In genomic region chr1:12501661-12502060, GRCh38 we compare ENCODE assay signal across 12 cellular contexts.
A peak's percentile ranks its signal among the peaks of the same experiment; 100 is the strongest.
DNase-seq lines count a peak whose midpoint lies in the region; ATAC-seq and TF ChIP-seq lines count a peak whose summit lies in the region.
"Had no signal": no experiment of that assay in that cellular context is flagged by ENCODE, and none has a peak within 500 bp of the region (broad histone marks: within the 10 kb centered on the region; RNA-seq: fewer than 3 reads in every experiment).

No MANE protein-coding gene starts in this region.

- RAD21 ChIA-PET in HCT116 (lab: Charles Lee; ENCODE audit: low non-redundant PET in 1 of 2, low total read pairs in 2 of 2, uncharacterized antibody in 2 of 2, unreplicated experiment in 2 of 2) = interaction anchor here in 1 of 2 experiments (0.5 kb wide), 1 partner anchor 68 kb away, joined by 3 read pairs; no protein-coding TSS in a partner anchor

- BruUV-seq in HCT116 (replicated peaks; lab: Mats Ljungman, UMichigan) = no TSS peak

- peaks cover 19% of the 10 kb centered on the region for H3K36me3 Mint-ChIP-seq in effector memory CD8-positive, alpha-beta T cell (ENCODE audit: insufficient read depth)

- H3K4me3 Mint-ChIP-seq in effector memory CD8-positive, alpha-beta T cell = no peak overlapping the region

- no peaks in the 10 kb centered on the region for H3K27me3 ChIP-seq in HCT116 (ENCODE audit: insufficient read depth, low read length)
- H3K27me3 ChIP-seq in adrenal gland = no peaks in the 10 kb centered on the region
- no peaks in the 10 kb centered on the region for H3K27me3 ChIP-seq in left ventricle myocardium inferior (ENCODE audit: low read depth)
- H3K27me3 ChIP-seq: spleen had no signal

- no peaks in the 10 kb centered on the region for H3K9me3 Mint-ChIP-seq in effector memory CD8-positive, alpha-beta T cell

- peaks cover 11 to 28% of the 10 kb centered on the region in 2 experiments for H3K4me1 ChIP-seq in HCT116 (ENCODE audit: control insufficient read depth in 1 of 2, insufficient read depth in 2 of 2, low read length in 2 of 2)
- peaks cover 4 to 13% of the 10 kb centered on the region in 2 donors for H3K4me1 ChIP-seq in adrenal gland (replicated peaks in 1 of 2)
- H3K4me1 ChIP-seq in left ventricle myocardium inferior = peaks cover 42% of the 10 kb centered on the region

- POLR2A ChIA-PET in HCT116 (lab: Charles Lee) = no interaction called here

- H2AFZ ChIP-seq in HCT116 (ENCODE audit: low read depth, low read length, poor library complexity, severe bottlenecking) = peak overlapping the region; percentile 45

- no peaks in the 10 kb centered on the region for H3K79me2 ChIP-seq in HCT116 (ENCODE audit: insufficient read depth, low read length)

- H3K36me3 ChIP-seq in HCT116 (ENCODE audit: control insufficient read depth in 1 of 2, insufficient read depth in 2 of 2, low read length in 2 of 2) = no peaks in the 10 kb centered on the region
- peaks cover 0 to 4% of the 10 kb centered on the region in 2 donors for H3K36me3 ChIP-seq in adrenal gland (replicated peaks in 1 of 2)
- H3K36me3 ChIP-seq in left ventricle myocardium inferior = peaks cover 48% of the 10 kb centered on the region

- peak; percentile 95 for ATAC-seq in HCT116
- no peak for ATAC-seq in HG03469 (IDR thresholded peaks at IDR 0.05; ENCODE audit: unreplicated experiment)
- no peak for ATAC-seq in effector memory CD8-positive, alpha-beta T cell (replicated peaks)

- no peak for TF ChIP-seq RAD21 in HCT116 (IDR thresholded peaks at IDR 0.05; ENCODE audit: low read depth)

- CTCF ChIA-PET in HCT116 (lab: Charles Lee) = no interaction called here

- H3K9ac ChIP-seq in HCT116 (ENCODE audit: low read length) = peak overlapping the region; percentile 40

- no peak for TF ChIP-seq POLR2A in HCT116 (IDR thresholded peaks at IDR 0.05; ENCODE audit: borderline replicate concordance, extremely low read depth, insufficient read depth, insufficient read length)
- no peak for TF ChIP-seq POLR2A in adrenal gland (IDR thresholded peaks at IDR 0.05)

- no peaks in the 10 kb centered on the region for H3K27me3 Mint-ChIP-seq in effector memory CD8-positive, alpha-beta T cell

- peaks cover 3 to 7% of the 10 kb centered on the region in 2 donors for H3K4me1 Mint-ChIP-seq in effector memory CD8-positive, alpha-beta T cell (ENCODE audit: low read depth in 2 of 2)

- peak overlapping the region in 1 of 2 experiments; percentile 22; a peak in 2 of 4 replicates for H3K4me3 ChIP-seq in HCT116 (replicated peaks in 1 of 2; ENCODE audit: low read depth in 1 of 2, low read length in 2 of 2)
- no peak overlapping the region for H3K4me3 ChIP-seq in adrenal gland
- H3K4me3 ChIP-seq in left ventricle myocardium inferior = no peak overlapping the region
- H3K4me3 ChIP-seq: spleen had no signal

- peak overlapping the region; percentile 73 for H3K4me2 ChIP-seq in HCT116 (ENCODE audit: low read length)

- intact Hi-C loops in HCT116 (cut with micrococcal nuclease) = no loop called here
- intact Hi-C loops in adrenal gland (cut with DNase I) = no loop called here
- intact Hi-C loops in left ventricle myocardium inferior (cut with micrococcal nuclease) = no loop called here

- H3K27ac Mint-ChIP-seq in effector memory CD8-positive, alpha-beta T cell = no peak overlapping the region

- H4K20me1 ChIP-seq in HCT116 (ENCODE audit: insufficient read depth) = no peaks in the 10 kb centered on the region

- H3K9me2 ChIP-seq in HCT116 (ENCODE audit: insufficient read depth) = no peaks in the 10 kb centered on the region

- H3K27ac ChIP-seq in HCT116 (ENCODE audit: low read depth, low read length) (peak overlapping the region; percentile 17; the same call in 1 of the 2 replicates), adrenal gland (no peak overlapping the region), left ventricle myocardium inferior (replicated peaks) (peak overlapping the region; percentile 13)
- H3K27ac ChIP-seq: C4-2B, spleen had no signal

- H3K9me3 ChIP-seq in HCT116 (ENCODE audit: control insufficient read depth in 1 of 2, insufficient read depth in 1 of 2, low read depth in 1 of 2, low read length in 2 of 2) = no peaks in the 10 kb centered on the region
- H3K9me3 ChIP-seq in adrenal gland (replicated peaks in 1 of 3) = no peaks in the 10 kb centered on the region
- no peaks in the 10 kb centered on the region for H3K9me3 ChIP-seq in left ventricle myocardium inferior (replicated peaks)
- H3K9me3 ChIP-seq: spleen had no signal

- TF ChIP-seq CTCF in HCT116 (IDR thresholded peaks at IDR 0.05 in 2 of 3, conservative IDR thresholded peaks at IDR 0.05 in 1 of 3; ENCODE audit: borderline replicate concordance in 1 of 3, insufficient read depth in 1 of 3, low read depth in 2 of 3, low read length in 2 of 3) (no peak), adrenal gland (IDR thresholded peaks at IDR 0.05) (no peak), left ventricle myocardium inferior (IDR thresholded peaks at IDR 0.05; ENCODE audit: borderline replicate concordance) (no peak)

- DNase-seq in AG20443 (ENCODE audit: low spot score) = peak; percentile 53
- DNase-seq in HCT116 (ENCODE audit: low read depth, low spot score) = no peak
- DNase-seq in adrenal gland = peak in 5 of 7 donors; percentile 48 to 62 (median 56)
- no peak for DNase-seq in left ventricle myocardium inferior
- DNase-seq in NCI-H146 treated with DMSO at 0.1 percent for 48 hours (lab: John Stamatoyannopoulos, UW; ENCODE audit: unreplicated experiment) = no peak
- no peak for DNase-seq in effector memory CD8-positive, alpha-beta T cell
- no peak for DNase-seq in GDM1 (lab: John Stamatoyannopoulos, UW)
- DNase-seq: islet precursor cell, NCI-H1436, spleen had no signal

- 60 to 75% (median 63%) methylated on average over 9 of the region's 9 CpGs for WGBS in adrenal gland, 4 donors

TF ChIP-seq in HCT116, 20 proteins besides CTCF, POLR2A, EP300 and RAD21:
- no peak for TF ChIP-seq EZH2 (IDR thresholded peaks at IDR 0.05)
- peak; percentile 75 for TF ChIP-seq JUND (IDR thresholded peaks at IDR 0.05)
- TF ChIP-seq MAX (IDR thresholded peaks at IDR 0.05) = 0 out of 2 replicates have a peak, but pooled peaks have one; percentile 37
- peak; percentile 33; the same call in 1 of the 2 replicates for TF ChIP-seq POLR2AphosphoS5 (IDR thresholded peaks at IDR 0.05; ENCODE audit: low read depth, low read length)
- peak; percentile 86 for TF ChIP-seq FOSL1 (IDR thresholded peaks at IDR 0.05; ENCODE audit: low read depth)
- no peak; the same call in 1 of the 2 replicates for TF ChIP-seq ATF3 (IDR thresholded peaks at IDR 0.05)
- no peak for TF ChIP-seq EGR1 (IDR thresholded peaks at IDR 0.05; ENCODE audit: low read depth)
- no peak for TF ChIP-seq ZNF274 (IDR thresholded peaks at IDR 0.05; ENCODE audit: low read depth, low read length)
- peak; percentile 30; the same call in 1 of the 2 replicates for TF ChIP-seq SIN3A (IDR thresholded peaks at IDR 0.05; ENCODE audit: low read depth)
- peak; percentile 79 for TF ChIP-seq SP1 (IDR thresholded peaks at IDR 0.05; ENCODE audit: low read depth)
- 0 out of 2 replicates have a peak, but pooled peaks have one; percentile 17 for TF ChIP-seq CEBPB (IDR thresholded peaks at IDR 0.05; ENCODE audit: low read depth)
- no peak for TF ChIP-seq REST (IDR thresholded peaks at IDR 0.05; ENCODE audit: low read depth)
- peak; percentile 67 for TF ChIP-seq TCF7L2 (IDR thresholded peaks at IDR 0.05; ENCODE audit: borderline replicate concordance, extremely low read depth, insufficient read depth, insufficient read length)
- no peak for TF ChIP-seq YY1 (IDR thresholded peaks at IDR 0.05; ENCODE audit: extremely low read depth, insufficient replicate concordance, low read depth, low read length)

Comparison
In these comparisons a context has a peak if more than half of its experiments do, and no peak if none do; other contexts are left out.
1. DNase-seq: peak in AG20443 (single experiment) and adrenal gland (5 of 7); none in HCT116 (single experiment), left ventricle myocardium inferior (single experiment), NCI-H146 treated with DMSO at 0.1 percent for 48 hours (single experiment), effector memory CD8-positive, alpha-beta T cell (0 of 3) and GDM1 (single experiment).
2. H3K27ac ChIP-seq: peak in HCT116 (single experiment) and left ventricle myocardium inferior (single experiment); none in adrenal gland (0 of 5).